1 cellular context compared by ENCODE assay signal in the genomic region with DNA sequence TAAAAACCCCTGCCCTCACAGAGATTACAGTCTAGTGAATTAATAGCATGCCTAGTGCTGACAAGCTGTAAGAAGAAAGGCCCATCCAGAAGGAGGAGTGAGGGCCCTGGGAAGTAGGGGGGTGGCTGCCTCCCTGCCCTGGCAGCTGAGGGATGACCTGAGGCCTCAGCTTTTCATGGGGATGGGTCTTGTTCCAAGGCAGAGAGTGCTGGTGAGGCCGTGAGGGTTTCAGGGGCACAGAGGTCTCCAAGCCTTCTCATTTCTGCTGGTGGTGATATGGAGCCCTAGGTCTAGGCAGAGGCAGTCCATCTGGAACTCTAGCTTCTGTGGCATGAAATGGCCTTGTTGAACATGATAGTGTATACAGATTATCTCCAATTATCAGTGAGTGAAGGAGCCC.
TF ChIP-seq lines count a peak whose summit lies in the region.

No MANE protein-coding gene starts in this region.

TF ChIP-seq in IMR-90, 13 proteins besides CTCF, POLR2A, EP300 and RAD21 (continued from another document):
- TF ChIP-seq NFE2L2 (IDR thresholded peaks at IDR 0.05; ENCODE audit: low read depth, low read length), result no peak
- TF ChIP-seq ELK1 (IDR thresholded peaks at IDR 0.05; ENCODE audit: borderline replicate concordance, low read depth, low read length), result no peak
- no peak for TF ChIP-seq BHLHE40 (IDR thresholded peaks at IDR 0.05; ENCODE audit: low read depth, low read length)
- no peak for TF ChIP-seq USF2 (IDR thresholded peaks at IDR 0.05; ENCODE audit: low read depth, low read length)
